ENCODE assay signal across 1 cellular context in the genomic region with DNA sequence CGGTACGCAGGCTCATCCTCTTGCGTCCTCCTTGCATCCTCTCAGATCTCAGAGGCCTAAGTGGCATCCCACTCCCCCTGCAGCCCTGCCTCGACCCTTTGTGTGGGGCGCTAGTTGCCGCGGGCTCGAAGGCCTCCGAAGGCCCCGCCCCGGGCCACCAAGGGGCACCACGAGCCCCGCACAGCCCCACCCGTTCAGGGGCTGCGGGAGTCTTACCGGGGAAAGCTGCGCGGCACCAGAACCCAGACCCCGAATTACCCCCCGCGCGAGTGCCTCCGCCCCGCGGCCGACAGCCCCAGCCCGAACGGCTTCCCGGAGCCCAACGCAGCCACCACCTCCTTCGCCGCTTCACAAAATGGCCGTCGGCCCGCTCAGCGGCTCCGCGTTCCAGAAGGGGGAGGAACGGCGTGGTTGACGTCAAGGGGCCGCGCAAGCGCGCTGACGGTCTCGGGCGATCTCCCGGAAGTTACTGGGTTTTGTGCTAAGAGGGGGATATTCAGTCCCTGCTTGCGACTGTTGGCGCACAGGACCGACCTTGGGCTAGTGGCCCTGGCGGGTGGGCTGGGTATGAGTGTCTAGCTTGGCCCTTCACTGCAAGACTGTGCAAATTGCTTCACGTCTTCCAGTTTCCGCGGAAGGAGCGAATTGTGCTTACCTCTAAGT.
A peak's percentile ranks its signal among the peaks of the same experiment; 100 is the strongest.
TF ChIP-seq lines count a peak whose summit lies in the region.

A gene (minus strand): TSS at position 357 of the 663 bp plus-strand sequence. CDS start 31,977 bp downstream, outside the sequence.
A gene with protein sequence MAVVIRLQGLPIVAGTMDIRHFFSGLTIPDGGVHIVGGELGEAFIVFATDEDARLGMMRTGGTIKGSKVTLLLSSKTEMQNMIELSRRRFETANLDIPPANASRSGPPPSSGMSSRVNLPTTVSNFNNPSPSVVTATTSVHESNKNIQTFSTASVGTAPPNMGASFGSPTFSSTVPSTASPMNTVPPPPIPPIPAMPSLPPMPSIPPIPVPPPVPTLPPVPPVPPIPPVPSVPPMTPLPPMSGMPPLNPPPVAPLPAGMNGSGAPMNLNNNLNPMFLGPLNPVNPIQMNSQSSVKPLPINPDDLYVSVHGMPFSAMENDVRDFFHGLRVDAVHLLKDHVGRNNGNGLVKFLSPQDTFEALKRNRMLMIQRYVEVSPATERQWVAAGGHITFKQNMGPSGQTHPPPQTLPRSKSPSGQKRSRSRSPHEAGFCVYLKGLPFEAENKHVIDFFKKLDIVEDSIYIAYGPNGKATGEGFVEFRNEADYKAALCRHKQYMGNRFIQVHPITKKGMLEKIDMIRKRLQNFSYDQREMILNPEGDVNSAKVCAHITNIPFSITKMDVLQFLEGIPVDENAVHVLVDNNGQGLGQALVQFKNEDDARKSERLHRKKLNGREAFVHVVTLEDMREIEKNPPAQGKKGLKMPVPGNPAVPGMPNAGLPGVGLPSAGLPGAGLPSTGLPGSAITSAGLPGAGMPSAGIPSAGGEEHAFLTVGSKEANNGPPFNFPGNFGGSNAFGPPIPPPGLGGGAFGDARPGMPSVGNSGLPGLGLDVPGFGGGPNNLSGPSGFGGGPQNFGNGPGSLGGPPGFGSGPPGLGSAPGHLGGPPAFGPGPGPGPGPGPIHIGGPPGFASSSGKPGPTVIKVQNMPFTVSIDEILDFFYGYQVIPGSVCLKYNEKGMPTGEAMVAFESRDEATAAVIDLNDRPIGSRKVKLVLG (minus strand): TSS at position 357 of the 663 bp plus-strand sequence. CDS start 9,578 bp downstream, outside the sequence.

TF ChIP-seq in WTC11, 78 proteins besides CTCF, POLR2A, EP300 and RAD21 (continued from another document):
- TF ChIP-seq, protein P1, sequence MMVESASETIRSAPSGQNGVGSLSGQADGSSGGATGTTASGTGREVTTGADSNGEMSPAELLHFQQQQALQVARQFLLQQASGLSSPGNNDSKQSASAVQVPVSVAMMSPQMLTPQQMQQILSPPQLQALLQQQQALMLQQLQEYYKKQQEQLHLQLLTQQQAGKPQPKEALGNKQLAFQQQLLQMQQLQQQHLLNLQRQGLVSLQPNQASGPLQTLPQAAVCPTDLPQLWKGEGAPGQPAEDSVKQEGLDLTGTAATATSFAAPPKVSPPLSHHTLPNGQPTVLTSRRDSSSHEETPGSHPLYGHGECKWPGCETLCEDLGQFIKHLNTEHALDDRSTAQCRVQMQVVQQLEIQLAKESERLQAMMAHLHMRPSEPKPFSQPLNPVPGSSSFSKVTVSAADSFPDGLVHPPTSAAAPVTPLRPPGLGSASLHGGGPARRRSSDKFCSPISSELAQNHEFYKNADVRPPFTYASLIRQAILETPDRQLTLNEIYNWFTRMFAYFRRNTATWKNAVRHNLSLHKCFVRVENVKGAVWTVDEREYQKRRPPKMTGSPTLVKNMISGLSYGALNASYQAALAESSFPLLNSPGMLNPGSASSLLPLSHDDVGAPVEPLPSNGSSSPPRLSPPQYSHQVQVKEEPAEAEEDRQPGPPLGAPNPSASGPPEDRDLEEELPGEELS (CRISPR knock-in tag; IDR thresholded peaks at IDR 0.05) = no peak
- TF ChIP-seq, protein P2, sequence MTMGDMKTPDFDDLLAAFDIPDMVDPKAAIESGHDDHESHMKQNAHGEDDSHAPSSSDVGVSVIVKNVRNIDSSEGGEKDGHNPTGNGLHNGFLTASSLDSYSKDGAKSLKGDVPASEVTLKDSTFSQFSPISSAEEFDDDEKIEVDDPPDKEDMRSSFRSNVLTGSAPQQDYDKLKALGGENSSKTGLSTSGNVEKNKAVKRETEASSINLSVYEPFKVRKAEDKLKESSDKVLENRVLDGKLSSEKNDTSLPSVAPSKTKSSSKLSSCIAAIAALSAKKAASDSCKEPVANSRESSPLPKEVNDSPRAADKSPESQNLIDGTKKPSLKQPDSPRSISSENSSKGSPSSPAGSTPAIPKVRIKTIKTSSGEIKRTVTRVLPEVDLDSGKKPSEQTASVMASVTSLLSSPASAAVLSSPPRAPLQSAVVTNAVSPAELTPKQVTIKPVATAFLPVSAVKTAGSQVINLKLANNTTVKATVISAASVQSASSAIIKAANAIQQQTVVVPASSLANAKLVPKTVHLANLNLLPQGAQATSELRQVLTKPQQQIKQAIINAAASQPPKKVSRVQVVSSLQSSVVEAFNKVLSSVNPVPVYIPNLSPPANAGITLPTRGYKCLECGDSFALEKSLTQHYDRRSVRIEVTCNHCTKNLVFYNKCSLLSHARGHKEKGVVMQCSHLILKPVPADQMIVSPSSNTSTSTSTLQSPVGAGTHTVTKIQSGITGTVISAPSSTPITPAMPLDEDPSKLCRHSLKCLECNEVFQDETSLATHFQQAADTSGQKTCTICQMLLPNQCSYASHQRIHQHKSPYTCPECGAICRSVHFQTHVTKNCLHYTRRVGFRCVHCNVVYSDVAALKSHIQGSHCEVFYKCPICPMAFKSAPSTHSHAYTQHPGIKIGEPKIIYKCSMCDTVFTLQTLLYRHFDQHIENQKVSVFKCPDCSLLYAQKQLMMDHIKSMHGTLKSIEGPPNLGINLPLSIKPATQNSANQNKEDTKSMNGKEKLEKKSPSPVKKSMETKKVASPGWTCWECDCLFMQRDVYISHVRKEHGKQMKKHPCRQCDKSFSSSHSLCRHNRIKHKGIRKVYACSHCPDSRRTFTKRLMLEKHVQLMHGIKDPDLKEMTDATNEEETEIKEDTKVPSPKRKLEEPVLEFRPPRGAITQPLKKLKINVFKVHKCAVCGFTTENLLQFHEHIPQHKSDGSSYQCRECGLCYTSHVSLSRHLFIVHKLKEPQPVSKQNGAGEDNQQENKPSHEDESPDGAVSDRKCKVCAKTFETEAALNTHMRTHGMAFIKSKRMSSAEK (CRISPR knock-in tag; IDR thresholded peaks at IDR 0.05; ENCODE audit: borderline replicate concordance) = no peak
- TF ChIP-seq TCF7 (CRISPR knock-in tag; IDR thresholded peaks at IDR 0.05; ENCODE audit: low read depth) = peak; percentile 27; the same call in 1 of the 2 replicates
- TF ChIP-seq, protein P3, sequence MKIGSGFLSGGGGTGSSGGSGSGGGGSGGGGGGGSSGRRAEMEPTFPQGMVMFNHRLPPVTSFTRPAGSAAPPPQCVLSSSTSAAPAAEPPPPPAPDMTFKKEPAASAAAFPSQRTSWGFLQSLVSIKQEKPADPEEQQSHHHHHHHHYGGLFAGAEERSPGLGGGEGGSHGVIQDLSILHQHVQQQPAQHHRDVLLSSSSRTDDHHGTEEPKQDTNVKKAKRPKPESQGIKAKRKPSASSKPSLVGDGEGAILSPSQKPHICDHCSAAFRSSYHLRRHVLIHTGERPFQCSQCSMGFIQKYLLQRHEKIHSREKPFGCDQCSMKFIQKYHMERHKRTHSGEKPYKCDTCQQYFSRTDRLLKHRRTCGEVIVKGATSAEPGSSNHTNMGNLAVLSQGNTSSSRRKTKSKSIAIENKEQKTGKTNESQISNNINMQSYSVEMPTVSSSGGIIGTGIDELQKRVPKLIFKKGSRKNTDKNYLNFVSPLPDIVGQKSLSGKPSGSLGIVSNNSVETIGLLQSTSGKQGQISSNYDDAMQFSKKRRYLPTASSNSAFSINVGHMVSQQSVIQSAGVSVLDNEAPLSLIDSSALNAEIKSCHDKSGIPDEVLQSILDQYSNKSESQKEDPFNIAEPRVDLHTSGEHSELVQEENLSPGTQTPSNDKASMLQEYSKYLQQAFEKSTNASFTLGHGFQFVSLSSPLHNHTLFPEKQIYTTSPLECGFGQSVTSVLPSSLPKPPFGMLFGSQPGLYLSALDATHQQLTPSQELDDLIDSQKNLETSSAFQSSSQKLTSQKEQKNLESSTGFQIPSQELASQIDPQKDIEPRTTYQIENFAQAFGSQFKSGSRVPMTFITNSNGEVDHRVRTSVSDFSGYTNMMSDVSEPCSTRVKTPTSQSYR (CRISPR knock-in tag; IDR thresholded peaks at IDR 0.05) = no peak
- TF ChIP-seq, protein P4, sequence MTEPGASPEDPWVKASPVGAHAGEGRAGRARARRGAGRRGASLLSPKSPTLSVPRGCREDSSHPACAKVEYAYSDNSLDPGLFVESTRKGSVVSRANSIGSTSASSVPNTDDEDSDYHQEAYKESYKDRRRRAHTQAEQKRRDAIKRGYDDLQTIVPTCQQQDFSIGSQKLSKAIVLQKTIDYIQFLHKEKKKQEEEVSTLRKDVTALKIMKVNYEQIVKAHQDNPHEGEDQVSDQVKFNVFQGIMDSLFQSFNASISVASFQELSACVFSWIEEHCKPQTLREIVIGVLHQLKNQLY (CRISPR knock-in tag; IDR thresholded peaks at IDR 0.05) = 0 out of 2 replicates have a peak, but pooled peaks have one; percentile 89
- TF ChIP-seq, protein P5, sequence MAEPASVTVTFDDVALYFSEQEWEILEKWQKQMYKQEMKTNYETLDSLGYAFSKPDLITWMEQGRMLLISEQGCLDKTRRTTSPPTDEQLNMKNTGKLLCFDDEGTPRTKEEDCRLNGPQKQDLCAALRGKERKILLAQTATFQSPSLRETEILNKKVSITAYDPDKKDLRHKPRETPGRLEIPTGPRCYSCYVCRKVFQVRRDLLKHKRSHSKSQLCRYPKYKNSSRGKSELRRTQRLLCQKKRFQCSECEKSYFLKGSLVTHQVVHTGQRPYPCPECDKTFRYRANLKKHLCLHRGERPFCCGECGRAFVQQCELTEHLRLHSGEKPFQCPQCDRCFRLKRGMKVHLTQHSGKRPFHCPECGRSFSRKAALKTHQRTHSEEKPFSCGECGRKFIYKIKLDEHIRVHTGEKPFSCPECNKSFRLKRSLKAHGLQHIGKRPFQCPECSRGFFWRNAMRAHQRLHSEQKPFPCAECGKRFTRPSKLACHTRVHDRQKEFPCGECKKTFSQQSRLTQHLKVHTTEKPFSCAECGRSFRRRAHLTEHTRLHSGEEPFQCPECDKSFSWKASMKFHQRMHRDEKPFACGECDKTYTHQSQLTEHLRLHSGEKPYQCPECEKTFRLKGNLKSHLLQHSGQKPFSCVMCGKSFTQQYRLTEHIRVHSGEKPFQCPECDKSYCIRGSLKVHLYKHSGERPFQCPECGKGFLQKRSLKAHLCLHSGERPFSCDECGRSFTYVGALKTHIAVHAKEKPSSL (CRISPR knock-in tag; conservative IDR thresholded peaks at IDR 0.05) = no peak
- TF ChIP-seq, protein P6, sequence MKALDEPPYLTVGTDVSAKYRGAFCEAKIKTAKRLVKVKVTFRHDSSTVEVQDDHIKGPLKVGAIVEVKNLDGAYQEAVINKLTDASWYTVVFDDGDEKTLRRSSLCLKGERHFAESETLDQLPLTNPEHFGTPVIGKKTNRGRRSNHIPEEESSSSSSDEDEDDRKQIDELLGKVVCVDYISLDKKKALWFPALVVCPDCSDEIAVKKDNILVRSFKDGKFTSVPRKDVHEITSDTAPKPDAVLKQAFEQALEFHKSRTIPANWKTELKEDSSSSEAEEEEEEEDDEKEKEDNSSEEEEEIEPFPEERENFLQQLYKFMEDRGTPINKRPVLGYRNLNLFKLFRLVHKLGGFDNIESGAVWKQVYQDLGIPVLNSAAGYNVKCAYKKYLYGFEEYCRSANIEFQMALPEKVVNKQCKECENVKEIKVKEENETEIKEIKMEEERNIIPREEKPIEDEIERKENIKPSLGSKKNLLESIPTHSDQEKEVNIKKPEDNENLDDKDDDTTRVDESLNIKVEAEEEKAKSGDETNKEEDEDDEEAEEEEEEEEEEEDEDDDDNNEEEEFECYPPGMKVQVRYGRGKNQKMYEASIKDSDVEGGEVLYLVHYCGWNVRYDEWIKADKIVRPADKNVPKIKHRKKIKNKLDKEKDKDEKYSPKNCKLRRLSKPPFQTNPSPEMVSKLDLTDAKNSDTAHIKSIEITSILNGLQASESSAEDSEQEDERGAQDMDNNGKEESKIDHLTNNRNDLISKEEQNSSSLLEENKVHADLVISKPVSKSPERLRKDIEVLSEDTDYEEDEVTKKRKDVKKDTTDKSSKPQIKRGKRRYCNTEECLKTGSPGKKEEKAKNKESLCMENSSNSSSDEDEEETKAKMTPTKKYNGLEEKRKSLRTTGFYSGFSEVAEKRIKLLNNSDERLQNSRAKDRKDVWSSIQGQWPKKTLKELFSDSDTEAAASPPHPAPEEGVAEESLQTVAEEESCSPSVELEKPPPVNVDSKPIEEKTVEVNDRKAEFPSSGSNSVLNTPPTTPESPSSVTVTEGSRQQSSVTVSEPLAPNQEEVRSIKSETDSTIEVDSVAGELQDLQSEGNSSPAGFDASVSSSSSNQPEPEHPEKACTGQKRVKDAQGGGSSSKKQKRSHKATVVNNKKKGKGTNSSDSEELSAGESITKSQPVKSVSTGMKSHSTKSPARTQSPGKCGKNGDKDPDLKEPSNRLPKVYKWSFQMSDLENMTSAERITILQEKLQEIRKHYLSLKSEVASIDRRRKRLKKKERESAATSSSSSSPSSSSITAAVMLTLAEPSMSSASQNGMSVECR (CRISPR knock-in tag; IDR thresholded peaks at IDR 0.05; ENCODE audit: borderline replicate concordance) = peak; percentile 75; the same call in 1 of the 2 replicates
- TF ChIP-seq, protein P7, sequence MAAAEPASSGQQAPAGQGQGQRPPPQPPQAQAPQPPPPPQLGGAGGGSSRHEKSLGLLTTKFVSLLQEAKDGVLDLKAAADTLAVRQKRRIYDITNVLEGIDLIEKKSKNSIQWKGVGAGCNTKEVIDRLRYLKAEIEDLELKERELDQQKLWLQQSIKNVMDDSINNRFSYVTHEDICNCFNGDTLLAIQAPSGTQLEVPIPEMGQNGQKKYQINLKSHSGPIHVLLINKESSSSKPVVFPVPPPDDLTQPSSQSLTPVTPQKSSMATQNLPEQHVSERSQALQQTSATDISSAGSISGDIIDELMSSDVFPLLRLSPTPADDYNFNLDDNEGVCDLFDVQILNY (CRISPR knock-in tag; IDR thresholded peaks at IDR 0.05) = peak; percentile 83; the same call in 1 of the 2 replicates
- no peak; the same call in 1 of the 2 replicates for TF ChIP-seq NR2C2 (CRISPR knock-in tag; IDR thresholded peaks at IDR 0.05)
- TF ChIP-seq NFATC4 (CRISPR knock-in tag; IDR thresholded peaks at IDR 0.05) = peak; percentile 71; the same call in 1 of the 2 replicates
- no peak for TF ChIP-seq EMX1 (CRISPR knock-in tag; IDR thresholded peaks at IDR 0.05)
- TF ChIP-seq GTF2I (CRISPR knock-in tag; conservative IDR thresholded peaks at IDR 0.05) = no peak
- no peak for TF ChIP-seq RORB (CRISPR knock-in tag; IDR thresholded peaks at IDR 0.05)
- TF ChIP-seq SP1 (CRISPR knock-in tag; conservative IDR thresholded peaks at IDR 0.05) = peak; percentile 89
- no peak; the same call in 1 of the 2 replicates for TF ChIP-seq KAT7 (CRISPR knock-in tag; IDR thresholded peaks at IDR 0.05; ENCODE audit: borderline replicate concordance)
- TF ChIP-seq FOXP1 (CRISPR knock-in tag; IDR thresholded peaks at IDR 0.05; ENCODE audit: borderline replicate concordance) = peak; percentile 39; the same call in 1 of the 2 replicates
- TF ChIP-seq NFE2L1 (CRISPR knock-in tag; IDR thresholded peaks at IDR 0.05) = 0 out of 2 replicates have a peak, but pooled peaks have one; percentile 27
- TF ChIP-seq ZNF138 (CRISPR knock-in tag; conservative IDR thresholded peaks at IDR 0.05) = peak; percentile 47; the same call in 1 of the 2 replicates
- peak; percentile 94 for TF ChIP-seq ZNF232 (CRISPR knock-in tag; IDR thresholded peaks at IDR 0.05)
- TF ChIP-seq PRRX2 (CRISPR knock-in tag; IDR thresholded peaks at IDR 0.05) = no peak
- TF ChIP-seq IRF2 (CRISPR knock-in tag; IDR thresholded peaks at IDR 0.05; ENCODE audit: borderline replicate concordance, low read depth) = no peak
- TF ChIP-seq TP53 (CRISPR knock-in tag; IDR thresholded peaks at IDR 0.05) = peak; percentile 91
- peak; percentile 82; the same call in 1 of the 2 replicates for TF ChIP-seq TEAD1 (CRISPR knock-in tag; IDR thresholded peaks at IDR 0.05)
- TF ChIP-seq, protein P8, sequence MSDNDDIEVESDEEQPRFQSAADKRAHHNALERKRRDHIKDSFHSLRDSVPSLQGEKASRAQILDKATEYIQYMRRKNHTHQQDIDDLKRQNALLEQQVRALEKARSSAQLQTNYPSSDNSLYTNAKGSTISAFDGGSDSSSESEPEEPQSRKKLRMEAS (CRISPR knock-in tag; IDR thresholded peaks at IDR 0.05) = peak; percentile 86
- TF ChIP-seq, protein P9, sequence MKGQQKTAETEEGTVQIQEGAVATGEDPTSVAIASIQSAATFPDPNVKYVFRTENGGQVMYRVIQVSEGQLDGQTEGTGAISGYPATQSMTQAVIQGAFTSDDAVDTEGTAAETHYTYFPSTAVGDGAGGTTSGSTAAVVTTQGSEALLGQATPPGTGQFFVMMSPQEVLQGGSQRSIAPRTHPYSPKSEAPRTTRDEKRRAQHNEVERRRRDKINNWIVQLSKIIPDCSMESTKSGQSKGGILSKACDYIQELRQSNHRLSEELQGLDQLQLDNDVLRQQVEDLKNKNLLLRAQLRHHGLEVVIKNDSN (CRISPR knock-in tag; IDR thresholded peaks at IDR 0.05) = 0 out of 2 replicates have a peak, but pooled peaks have one; percentile 8
